In the genomic region with DNA sequence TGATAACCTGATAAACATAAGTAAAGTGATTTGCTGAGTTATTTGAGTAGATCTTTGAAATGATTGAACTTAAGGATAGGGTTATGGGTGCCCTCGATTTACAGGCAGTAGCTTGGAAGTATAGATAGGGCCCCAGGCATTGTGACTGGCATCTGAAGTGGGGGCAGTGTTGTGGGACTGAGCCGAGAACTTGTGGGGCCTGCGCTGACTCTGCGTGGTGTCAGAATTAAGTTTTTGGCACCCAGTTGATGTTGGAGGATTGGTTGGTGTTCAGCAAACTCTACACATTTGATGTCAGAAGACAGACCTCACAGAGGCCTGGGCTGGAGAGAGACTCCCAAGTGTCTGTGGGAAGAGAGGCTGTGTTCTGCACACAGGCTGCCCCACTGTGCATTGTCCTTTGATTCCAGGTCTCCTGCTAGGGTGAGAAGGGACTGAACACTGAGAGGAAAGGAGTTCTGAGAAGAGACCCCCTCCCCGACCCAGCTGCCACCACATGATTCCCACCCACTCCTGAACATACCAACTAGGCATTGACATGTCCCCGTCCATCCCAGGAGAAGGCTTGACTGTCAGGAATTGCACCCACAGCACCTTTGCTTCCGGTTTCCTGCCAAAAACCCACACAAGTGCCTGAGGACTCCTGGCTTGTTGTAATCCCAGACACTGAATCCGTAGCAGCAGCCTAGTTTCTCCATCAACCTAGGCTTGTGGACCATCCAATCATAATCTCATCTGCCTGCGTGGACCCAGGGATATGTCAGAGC, we compare ENCODE assay signal across 10 cellular contexts. TPM values are rescaled to one million over a fixed set of nuclear protein-coding genes. Genes with fewer than 3 reads are reported as not detected.
DNase-seq lines count a peak whose midpoint lies in the region; ATAC-seq, FAIRE-seq and TF ChIP-seq lines count a peak whose summit lies in the region.
"Had no signal": no experiment of that assay in that cellular context is flagged by ENCODE, and none has a peak within 500 bp of the region (broad histone marks: within the 10 kb centered on the region; RNA-seq: fewer than 3 reads in every experiment).

No MANE protein-coding gene starts in this region.

- no peak overlapping the region for H3K9ac ChIP-seq in endodermal cell (ENCODE audit: extremely low read depth, low read length, poor library complexity, severe bottlenecking)
- no peak overlapping the region for H3K9ac ChIP-seq in skeletal muscle tissue (ENCODE audit: low read depth in 1 of 3, low read length in 3 of 3)

- H3K4me1 Mint-ChIP-seq in endodermal cell, result peaks cover 44% of the 10 kb centered on the region

- H3K27ac ChIP-seq in SJSA1 (peak overlapping the region; percentile 79), endodermal cell (ENCODE audit: low read depth, low read length) (no peak overlapping the region), skeletal muscle tissue (ENCODE audit: low read depth, low read length) (peak overlapping the region; percentile 9), pancreas (peak overlapping the region in 2 of 4 donors; percentile 67 to 71)

- no peak for DNase-seq in SJSA1 (ENCODE audit: low read depth in 1 of 2, low spot score in 2 of 2)
- no peak for DNase-seq in endodermal cell
- no peak for DNase-seq in NCI-H524 (lab: John Stamatoyannopoulos, UW)
- DNase-seq in hypothalamus (lab: John Stamatoyannopoulos, UW), result no peak
- DNase-seq in pancreas, result no peak
- DNase-seq: heart left ventricle, nephron progenitor cell had no signal

- no peaks in the 10 kb centered on the region for H3K27me3 Mint-ChIP-seq in endodermal cell (ENCODE audit: insufficient read depth)

- TF ChIP-seq CTCF in endodermal cell (conservative IDR thresholded peaks at IDR 0.05) (no peak), pancreas (IDR thresholded peaks at IDR 0.05) (no peak)

- H3K4me3 ChIP-seq in GM08714 (ENCODE audit: low read length), result peak overlapping the region; percentile 15; the same call in 1 of the 2 replicates
- H3K4me3 ChIP-seq in SJSA1, result no peak overlapping the region
- H3K4me3 ChIP-seq in endodermal cell (ENCODE audit: low read length), result no peak overlapping the region
- no peak overlapping the region for H3K4me3 ChIP-seq in skeletal muscle tissue (ENCODE audit: low read length in 3 of 3)
- no peak overlapping the region for H3K4me3 ChIP-seq in pancreas

- H3K4me3 Mint-ChIP-seq in endodermal cell, result no peak overlapping the region

- H3K9me3 ChIP-seq in SJSA1 (replicated peaks) (no peaks in the 10 kb centered on the region; the same call in none of the 2 replicates), endodermal cell (ENCODE audit: control insufficient read depth, low read length) (no peaks in the 10 kb centered on the region), skeletal muscle tissue (ENCODE audit: control insufficient read depth in 3 of 3, low read length in 3 of 3) (no peaks in the 10 kb centered on the region), pancreas (no peaks in the 10 kb centered on the region)
- H3K9me3 ChIP-seq: heart left ventricle had no signal

- H3K9me3 Mint-ChIP-seq in endodermal cell, result no peaks in the 10 kb centered on the region

- WGBS in endodermal cell (ENCODE audit: insufficient coverage in 1 of 2, insufficient read length in 1 of 2), 2 experiments, result 90 to 95% methylated on average over 6 to 9 of the region's 9 CpGs
- 87 to 95% methylated on average over 9 of the region's 9 CpGs for WGBS in pancreas, 2 donors

- H3K27ac Mint-ChIP-seq in endodermal cell, result peak overlapping the region; percentile 61

- H3K36me3 Mint-ChIP-seq in endodermal cell (ENCODE audit: low read depth), result peaks cover 27% of the 10 kb centered on the region

- FAIRE-seq in pancreas (lab: Jason Lieb, UNC), result no peak

- H3K27me3 ChIP-seq in SJSA1 (replicated peaks) (no peaks in the 10 kb centered on the region), endodermal cell (ENCODE audit: control insufficient read depth, insufficient read depth, low read length, poor library complexity, severe bottlenecking) (no peaks in the 10 kb centered on the region), skeletal muscle tissue (ENCODE audit: control insufficient read depth in 3 of 3, insufficient read depth in 3 of 3, low read length in 3 of 3) (no peaks in the 10 kb centered on the region), pancreas (no peaks in the 10 kb centered on the region)
- H3K27me3 ChIP-seq: heart left ventricle had no signal

- H3K36me3 ChIP-seq in SJSA1 (peaks cover 72% of the 10 kb centered on the region), endodermal cell (ENCODE audit: control insufficient read depth, insufficient read depth, low read length) (peaks cover 32% of the 10 kb centered on the region), skeletal muscle tissue (ENCODE audit: control insufficient read depth in 3 of 3, insufficient read depth in 3 of 3, low read length in 3 of 3) (peaks cover 0 to 3% (median 0%) of the 10 kb centered on the region in 3 donors), pancreas (no peaks in the 10 kb centered on the region)

- peaks cover 46% of the 10 kb centered on the region for H3K4me1 ChIP-seq in SJSA1 (replicated peaks)
- H3K4me1 ChIP-seq in endodermal cell (ENCODE audit: control insufficient read depth, insufficient read depth, low read length), result peaks cover 7% of the 10 kb centered on the region
- H3K4me1 ChIP-seq in skeletal muscle tissue (ENCODE audit: control insufficient read depth in 3 of 3, insufficient read depth in 3 of 3, low read length in 3 of 3), result peaks cover 17 to 33% (median 21%) of the 10 kb centered on the region in 3 donors
- H3K4me1 ChIP-seq in pancreas, result peaks cover 8 to 52% (median 16%) of the 10 kb centered on the region in 3 donors

- ATAC-seq in pancreas (no peak), HG03025 (IDR thresholded peaks at IDR 0.05; ENCODE audit: low FRiP score, unreplicated experiment) (no peak)
- ATAC-seq: heart left ventricle had no signal

- intact Hi-C loops in pancreas (cut with DNase I), result loop anchor here in 1 of 3 donors (10.0 kb wide), 1 partner anchor 57 kb away; no protein-coding TSS in a partner anchor

RNA-seq across cellular contexts. Expression of gene ZNF267, which starts 4.5 kb away (rescaled TPM):
- total RNA-seq in SJSA1 (2014; rRNA removed; shearing (Covaris generic)), result 18.1 and 21.8 TPM in 2 replicates
- 10 to 100 TPM; 21.7 to 22.2 TPM for total RNA-seq in endodermal cell
- 8.2 TPM for polyA plus RNA-seq in endodermal cell (2013, experiment 1 of 2)
- 7.2 TPM for polyA plus RNA-seq in endodermal cell (2013, experiment 2 of 2)
- 4.2 TPM for total RNA-seq in skeletal muscle tissue
- total RNA-seq in pancreas, result 10 to 100 TPM in 1 of 6 donors, 1 to 10 TPM in 5; 3.6 to 13.8 (median 6.0) TPM
- polyA plus RNA-seq in pancreas, result 1 to 10 TPM; 1.2 to 3.2 TPM
